ENCODE assay signal across 18 cellular contexts in genomic region chr12:108187831-108188230, GRCh38. TPM values are rescaled to one million over a fixed set of nuclear protein-coding genes. Genes with fewer than 3 reads are reported as not detected.
DNase-seq lines count a peak whose midpoint lies in the region; ATAC-seq, FAIRE-seq and TF ChIP-seq lines count a peak whose summit lies in the region.
"Had no signal": no experiment of that assay in that cellular context is flagged by ENCODE, and none has a peak within 500 bp of the region (broad histone marks: within the 10 kb centered on the region; RNA-seq: fewer than 3 reads in every experiment).

No MANE protein-coding gene starts in this region.

- H2AFZ ChIP-seq in astrocyte (ENCODE audit: low read depth, low read length), result no peak overlapping the region

- H3K4me1 Mint-ChIP-seq in astrocyte (ENCODE audit: low read depth, unreplicated experiment), result no peaks in the 10 kb centered on the region
- H3K4me1 Mint-ChIP-seq: CD4-positive, alpha-beta memory T cell had no signal

- no peak for ATAC-seq in esophagus mucosa
- ATAC-seq in GM21737 (IDR thresholded peaks at IDR 0.05; ENCODE audit: unreplicated experiment), result no peak
- ATAC-seq: A549 had no signal

- H3K4me3 ChIP-seq in astrocyte (ENCODE audit: insufficient read depth, low read depth, low read length), result no peak overlapping the region
- H3K4me3 ChIP-seq: A549 had no signal

- no peak overlapping the region for H3K9ac ChIP-seq in astrocyte (ENCODE audit: low read length)

- no peak for TF ChIP-seq CTCF in astrocyte (IDR thresholded peaks at IDR 0.05; ENCODE audit: insufficient read depth, low read depth, low read length)

- DNase-seq in NCI-H1694 (lab: John Stamatoyannopoulos, UW) (peak; percentile 13), NCI-H2171 (lab: John Stamatoyannopoulos, UW) (peak; percentile 10), astrocyte (ENCODE audit: low read depth) (no peak), globus pallidus (ENCODE audit: low spot score) (no peak)
- DNase-seq: BE2C; CD4-positive, alpha-beta memory T cell; COR-L47; DMS53; GOT3; H9 had no signal

- H3K27ac Mint-ChIP-seq in astrocyte (ENCODE audit: unreplicated experiment), result no peak overlapping the region
- H3K27ac Mint-ChIP-seq: CD4-positive, alpha-beta memory T cell; H9; IgD-negative memory B cell had no signal

- H4K20me1 ChIP-seq in astrocyte (ENCODE audit: insufficient read depth, low read length), result no peaks in the 10 kb centered on the region

- peak overlapping the region; percentile 47 for H3K4me3 Mint-ChIP-seq in astrocyte (ENCODE audit: unreplicated experiment)
- H3K4me3 Mint-ChIP-seq: CD4-positive, alpha-beta memory T cell; H9; IgD-negative memory B cell had no signal

- H3K4me2 ChIP-seq in astrocyte (ENCODE audit: low read length), result no peak overlapping the region
- H3K4me2 ChIP-seq: A549 had no signal

- no peaks in the 10 kb centered on the region for H3K36me3 ChIP-seq in astrocyte (ENCODE audit: insufficient read depth, low read length)
- H3K36me3 ChIP-seq: BE2C had no signal

- H3K79me2 ChIP-seq in astrocyte (ENCODE audit: insufficient read depth, low read length), result no peaks in the 10 kb centered on the region

- no peaks in the 10 kb centered on the region for H3K9me3 Mint-ChIP-seq in astrocyte (ENCODE audit: unreplicated experiment)
- H3K9me3 Mint-ChIP-seq: H9, IgD-negative memory B cell had no signal

- no peaks in the 10 kb centered on the region for H3K9me3 ChIP-seq in astrocyte (ENCODE audit: insufficient read depth, low read depth, low read length)
- H3K9me3 ChIP-seq: A549, BE2C had no signal

- H3K27ac ChIP-seq in astrocyte (ENCODE audit: low read depth, low read length), result no peak overlapping the region
- H3K27ac ChIP-seq: A549, C4-2B had no signal

- no peaks in the 10 kb centered on the region for H3K4me1 ChIP-seq in astrocyte (ENCODE audit: insufficient read depth, low read length)
- H3K4me1 ChIP-seq: A549, BE2C had no signal

- H3K27me3 Mint-ChIP-seq in astrocyte (ENCODE audit: low read depth, unreplicated experiment), result peaks cover 59% of the 10 kb centered on the region
- H3K27me3 Mint-ChIP-seq: IgD-negative memory B cell had no signal

- no peak for FAIRE-seq in astrocyte (lab: Jason Lieb, UNC)
- peak; percentile 70 for FAIRE-seq in islet of Langerhans (lab: Jason Lieb, UNC)
- FAIRE-seq: A549, D721Med had no signal

- no peaks in the 10 kb centered on the region for H3K27me3 ChIP-seq in astrocyte (ENCODE audit: insufficient read depth, low read length)
- H3K27me3 ChIP-seq: BE2C had no signal

- no peaks in the 10 kb centered on the region for H3K36me3 Mint-ChIP-seq in astrocyte (ENCODE audit: low read depth, unreplicated experiment)
- H3K36me3 Mint-ChIP-seq: CD4-positive, alpha-beta memory T cell; IgD-negative memory B cell had no signal

RNA-seq across cellular contexts. Expression of gene WSCD2, which starts 58.7 kb away (rescaled TPM):
- total RNA-seq in astrocyte (0.10 and 0.11 TPM in 2 replicates), esophagus mucosa (0.32 TPM)
- total RNA-seq: CD4-positive, alpha-beta memory T cell; HT1080 had no signal

Comparison
In these comparisons a context has a peak if more than half of its experiments do, and no peak if none do; other contexts are left out.
1. DNase-seq: peak in NCI-H1694 (single experiment) and NCI-H2171 (single experiment); none in astrocyte (single experiment) and globus pallidus (single experiment).